2 cellular contexts compared by ENCODE assay signal in genomic region chr1:21327566-21328323, GRCh38.
TF ChIP-seq lines count a peak whose summit lies in the region.

No MANE protein-coding gene starts in this region.

TF ChIP-seq in IMR-90, 13 proteins besides CTCF, POLR2A, EP300 and RAD21:
- TF ChIP-seq USF2 (IDR thresholded peaks at IDR 0.05; ENCODE audit: low read depth, low read length) (no peak), MXI1 (IDR thresholded peaks at IDR 0.05; ENCODE audit: borderline replicate concordance, low read depth, low read length) (no peak), BHLHE40 (IDR thresholded peaks at IDR 0.05; ENCODE audit: low read depth, low read length) (no peak), SMC3 (IDR thresholded peaks at IDR 0.05; ENCODE audit: low read depth, low read length) (no peak), CHD1 (IDR thresholded peaks at IDR 0.05; ENCODE audit: low read depth, low read length) (no peak), MAFK (IDR thresholded peaks at IDR 0.05; ENCODE audit: low read depth, low read length) (no peak), ELK1 (IDR thresholded peaks at IDR 0.05; ENCODE audit: borderline replicate concordance, low read depth, low read length) (no peak), RCOR1 (IDR thresholded peaks at IDR 0.05; ENCODE audit: insufficient replicate concordance, low read length) (no peak), CEBPB (IDR thresholded peaks at IDR 0.05; ENCODE audit: low read depth, low read length) (no peak), FOS (IDR thresholded peaks at IDR 0.05; ENCODE audit: low read depth, low read length) (no peak), NFE2L2 (IDR thresholded peaks at IDR 0.05; ENCODE audit: low read depth, low read length) (no peak)

TF ChIP-seq in H1, 55 proteins besides CTCF, POLR2A, EP300 and RAD21:
- TF ChIP-seq KDM4A (IDR thresholded peaks at IDR 0.05; ENCODE audit: low read depth, low read length, severe bottlenecking) (no peak), HDAC2 (IDR thresholded peaks at IDR 0.05; ENCODE audit: borderline replicate concordance in 1 of 2, low read depth in 2 of 2, low read length in 2 of 2) (peak in 1 of 2 experiments; percentile 71; a peak in 1 of 4 replicates), KDM1A (IDR thresholded peaks at IDR 0.05; ENCODE audit: borderline replicate concordance, low read length) (peak; percentile 90; the same call in 1 of the 2 replicates)
